15 cellular contexts compared by ENCODE assay signal in the genomic region with DNA sequence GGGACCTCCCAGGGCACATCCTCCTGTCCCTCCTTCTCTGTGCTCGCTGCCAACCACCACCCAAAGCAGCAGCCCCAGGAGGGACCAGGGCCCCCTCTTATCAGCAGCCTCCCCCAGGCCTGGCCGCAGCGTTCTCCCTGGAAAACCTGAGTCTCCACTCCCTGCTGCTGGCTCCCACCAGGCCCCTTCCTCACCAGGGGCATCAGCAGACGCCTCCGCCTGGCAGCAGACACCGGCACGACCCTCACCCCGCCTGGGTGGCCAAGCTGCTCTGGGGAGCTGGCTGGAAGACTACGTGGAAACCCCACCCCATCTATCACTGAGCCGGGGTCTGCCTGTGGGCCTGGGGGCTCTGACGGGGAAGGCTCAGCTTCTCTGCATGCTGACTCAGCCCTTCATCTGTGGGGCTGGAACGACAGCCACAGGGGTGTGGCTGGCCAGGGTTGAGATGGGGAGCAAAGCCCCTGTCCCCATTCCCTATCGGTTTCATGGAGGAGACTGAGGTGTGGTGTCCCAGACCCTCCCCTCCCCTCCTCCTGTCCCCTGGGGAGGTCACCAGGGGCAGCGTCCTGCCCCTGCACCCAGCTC. TPM values are rescaled to one million over a fixed set of nuclear protein-coding genes. Genes with fewer than 3 reads are reported as not detected.
DNase-seq lines count a peak whose midpoint lies in the region; ATAC-seq and TF ChIP-seq lines count a peak whose summit lies in the region.
"Had no signal": no experiment of that assay in that cellular context is flagged by ENCODE, and none has a peak within 500 bp of the region (broad histone marks: within the 10 kb centered on the region; RNA-seq: fewer than 3 reads in every experiment).

No MANE protein-coding gene starts in this region.

- H3K9me3 ChIP-seq in Caco-2, result no peaks in the 10 kb centered on the region
- peaks cover 2% of the 10 kb centered on the region; the same call in 1 of the 2 replicates for H3K9me3 ChIP-seq in IMR-90 (ENCODE audit: control insufficient read depth, insufficient read depth, low read length)
- H3K9me3 ChIP-seq: BE2C had no signal

- no peak overlapping the region for H3K4me3 Mint-ChIP-seq in Caco-2 (ENCODE audit: unreplicated experiment)
- H3K4me3 Mint-ChIP-seq in type B pancreatic cell, result no peak overlapping the region
- H3K4me3 Mint-ChIP-seq: CD14-positive monocyte; CD8-positive, alpha-beta T cell had no signal

- H3K4me3 ChIP-seq in Caco-2 (ENCODE audit: low read depth, low read length) (no peak overlapping the region), IMR-90 (ENCODE audit: insufficient read depth, low read depth, low read length) (no peak overlapping the region)
- H3K4me3 ChIP-seq: GM12878 had no signal

- intact Hi-C loops in Caco-2 (cut with micrococcal nuclease; ENCODE audit: unreplicated experiment), result no loop called here
- intact Hi-C loops in IMR-90 (cut with micrococcal nuclease), result no loop called here

- no peak overlapping the region for H4K8ac ChIP-seq in IMR-90 (ENCODE audit: low read depth in 2 of 2, low read length in 2 of 2)

- no peak overlapping the region for H2AFZ ChIP-seq in IMR-90 (replicated peaks; ENCODE audit: low read length, poor library complexity)

- no CpG with 5 or more reads among the region's 14 CpGs for WGBS in IMR-90 (ENCODE audit: extremely low coverage in 2 of 2, insufficient read length in 1 of 2), 2 experiments

- no peaks in the 10 kb centered on the region for H3K27me3 ChIP-seq in Caco-2 (replicated peaks; ENCODE audit: control insufficient read depth, insufficient read depth, low read length)
- H3K27me3 ChIP-seq in IMR-90 (ENCODE audit: control insufficient read depth, insufficient read depth, low read length), result peaks cover 28% of the 10 kb centered on the region; the same call in 1 of the 2 replicates
- H3K27me3 ChIP-seq: BE2C had no signal

- no peak overlapping the region for H3K4ac ChIP-seq in IMR-90 (ENCODE audit: low read depth, low read length)

- TF ChIP-seq RAD21 in IMR-90 (IDR thresholded peaks at IDR 0.05; ENCODE audit: low read length), result no peak

- no peak for DNase-seq in Caco-2
- DNase-seq in IMR-90, result no peak
- DNase-seq in type B pancreatic cell (ENCODE audit: extremely low spot score, unreplicated experiment), result no peak
- DNase-seq in stimulated activated CD4-positive, alpha-beta T cell treated with anti-CD3 and anti-CD28 coated beads, Interleukin-1b, Interleukin-23, amount 100 ng/mL, for 48 hours, result no peak
- DNase-seq: BE2C; CD8-positive, alpha-beta T cell; COR-L47; HCEC 1CT; Karpas-422 had no signal

- H3K27ac Mint-ChIP-seq in Caco-2 (ENCODE audit: unreplicated experiment) (peak overlapping the region; percentile 27), type B pancreatic cell (peak overlapping the region; percentile 25)
- H3K27ac Mint-ChIP-seq: CD14-positive monocyte; CD8-positive, alpha-beta T cell had no signal

- H3K4me1 Mint-ChIP-seq in Caco-2 (ENCODE audit: low read depth, unreplicated experiment), result peaks cover 21% of the 10 kb centered on the region
- H3K4me1 Mint-ChIP-seq in type B pancreatic cell (ENCODE audit: unreplicated experiment), result no peaks in the 10 kb centered on the region
- H3K4me1 Mint-ChIP-seq: CD14-positive monocyte had no signal

- H2AK9ac ChIP-seq in IMR-90 (replicated peaks; ENCODE audit: low read depth, low read length, poor library complexity), result no peak overlapping the region

- no peak overlapping the region for H2BK120ac ChIP-seq in IMR-90 (ENCODE audit: low read depth, low read length)

- H3K27me3 Mint-ChIP-seq in Caco-2 (ENCODE audit: insufficient read depth, unreplicated experiment), result no peaks in the 10 kb centered on the region
- peaks cover 3% of the 10 kb centered on the region for H3K27me3 Mint-ChIP-seq in type B pancreatic cell

- dilution Hi-C loops in IMR-90 (cut with HindIII; ENCODE audit: low sequenced_read_pairs, unreplicated experiment), result no loop called here

- POLR2A ChIA-PET in Caco-2 (lab: Charles Lee) (no interaction called here), IMR-90 (lab: Charles Lee; ENCODE audit: unreplicated experiment) (no interaction called here)

- no peak overlapping the region for H3K18ac ChIP-seq in IMR-90 (ENCODE audit: low read depth, low read length)

- no peak overlapping the region for H4K91ac ChIP-seq in IMR-90 (ENCODE audit: insufficient read depth, low read depth, low read length)

- no peak overlapping the region for H2BK15ac ChIP-seq in IMR-90 (ENCODE audit: low read depth, low read length)

- H3K36me3 Mint-ChIP-seq in Caco-2 (ENCODE audit: insufficient read depth, unreplicated experiment) (no peaks in the 10 kb centered on the region), type B pancreatic cell (no peaks in the 10 kb centered on the region)
- H3K36me3 Mint-ChIP-seq: CD14-positive monocyte; CD8-positive, alpha-beta T cell had no signal

- peaks cover 32% of the 10 kb centered on the region for H3K4me1 ChIP-seq in Caco-2
- no peaks in the 10 kb centered on the region for H3K4me1 ChIP-seq in IMR-90 (ENCODE audit: control insufficient read depth, insufficient read depth, low read length)

- no peak for TF ChIP-seq POLR2A in IMR-90 (IDR thresholded peaks at IDR 0.05; ENCODE audit: low read depth, low read length)

- H3K9me3 Mint-ChIP-seq in Caco-2 (ENCODE audit: unreplicated experiment) (no peaks in the 10 kb centered on the region), type B pancreatic cell (no peaks in the 10 kb centered on the region)
- H3K9me3 Mint-ChIP-seq: CD8-positive, alpha-beta T cell had no signal

- no peak overlapping the region for H3K23ac ChIP-seq in IMR-90 (ENCODE audit: low read depth, low read length)

- no peak overlapping the region for H3K27ac ChIP-seq in IMR-90 (ENCODE audit: insufficient read depth, low read length)

- no peak overlapping the region for H2BK20ac ChIP-seq in IMR-90 (ENCODE audit: low read depth, low read length)

- no peak overlapping the region for H4K5ac ChIP-seq in IMR-90 (ENCODE audit: low read depth, low read length)

- no peaks in the 10 kb centered on the region for H3K79me1 ChIP-seq in IMR-90 (ENCODE audit: low read depth in 1 of 2, low read length in 2 of 2)

- in situ Hi-C loops in IMR-90 (cut with MboI; ENCODE audit: low sequenced_read_pairs), result no loop called here

- BruUV-seq in Caco-2 (replicated peaks; lab: Mats Ljungman, UMichigan) (no TSS peak), IMR-90 (replicated peaks; lab: Mats Ljungman, UMichigan) (no TSS peak)

- TF ChIP-seq CTCF in Caco-2 (IDR thresholded peaks at IDR 0.05; ENCODE audit: insufficient read depth in 1 of 2, low read depth in 1 of 2, low read length in 1 of 2, severe bottlenecking in 1 of 2, unreplicated experiment in 1 of 2) (no peak), IMR-90 (conservative IDR thresholded peaks at IDR 0.05; ENCODE audit: low read depth, low read length) (no peak), type B pancreatic cell (conservative IDR thresholded peaks at IDR 0.05) (no peak)

- H2BK5ac ChIP-seq in IMR-90 (ENCODE audit: low read depth, low read length, poor library complexity, severe bottlenecking), result no peak overlapping the region

- no peaks in the 10 kb centered on the region for H3K9me1 ChIP-seq in IMR-90 (ENCODE audit: insufficient read depth, low read length)

- H3K14ac ChIP-seq in IMR-90 (replicated peaks; ENCODE audit: low read depth, low read length), result no peak overlapping the region

- no peak overlapping the region for H3K4me2 ChIP-seq in IMR-90 (ENCODE audit: low read depth, low read length)

- no peak overlapping the region for H3K9ac ChIP-seq in IMR-90 (ENCODE audit: low read depth, low read length)

- no peak overlapping the region for H3K56ac ChIP-seq in IMR-90 (ENCODE audit: extremely low read depth, insufficient read depth, low read length)

- ATAC-seq in IMR-90 (ENCODE audit: low read depth) (no peak), HG03280 (IDR thresholded peaks at IDR 0.05; ENCODE audit: unreplicated experiment) (no peak)
- ATAC-seq: CD8-positive, alpha-beta T cell; GM12878 had no signal

- CTCF ChIA-PET in Caco-2 (lab: Charles Lee) (interaction anchor here (0.6 to 1.1 kb wide), 3 partner anchors 25 to 170 kb away, joined by 3 read pairs; no protein-coding TSS in a partner anchor), IMR-90 (lab: Yijun Ruan, JAX) (no interaction called here)

- H3K36me3 ChIP-seq in Caco-2 (ENCODE audit: control insufficient read depth, insufficient read depth, low read length), result no peaks in the 10 kb centered on the region
- no peaks in the 10 kb centered on the region for H3K36me3 ChIP-seq in IMR-90 (ENCODE audit: control insufficient read depth, insufficient read depth, low read length)
- H3K36me3 ChIP-seq: BE2C had no signal

- no peak overlapping the region for H2AK5ac ChIP-seq in IMR-90 (ENCODE audit: low read depth, low read length)

- H4K20me1 ChIP-seq in IMR-90 (ENCODE audit: insufficient read depth, low read length), result no peaks in the 10 kb centered on the region

TF ChIP-seq in IMR-90, 13 proteins besides CTCF, POLR2A, EP300 and RAD21 (continues in another document):
- TF ChIP-seq MXI1 (IDR thresholded peaks at IDR 0.05; ENCODE audit: borderline replicate concordance, low read depth, low read length) (no peak), FOS (IDR thresholded peaks at IDR 0.05; ENCODE audit: low read depth, low read length) (no peak), MAZ (IDR thresholded peaks at IDR 0.05; ENCODE audit: borderline replicate concordance, low read depth, low read length) (no peak)

RNA-seq across cellular contexts. Expression of a gene that starts 19.2 kb away (rescaled TPM):
- total RNA-seq in Caco-2 (2022) (39.2 and 40.5 TPM in 2 replicates), IMR-90 (2012; rRNA removed) (not detected in 2 replicates), type B pancreatic cell (ENCODE audit: low replicate concordance) (7.3 and 17.9 TPM in 2 replicates)
- polyA plus RNA-seq in IMR-90 (2012; rRNA removed), result not detected in 2 replicates
- polyA plus RNA-seq in IMR-90 (2012; cell fraction: cytosol; rRNA removed), result not detected in 2 replicates
- polyA plus RNA-seq in IMR-90 (2012; cell fraction: nucleus; rRNA removed; ENCODE audit: low replicate concordance), result not detected in 2 replicates
- total RNA-seq: CD8-positive, alpha-beta T cell; Daoy; GM12878; H4 had no signal
- polyA plus RNA-seq: AG04450, CD14-positive monocyte, GM12878 had no signal

RNA-seq across cellular contexts. Expression of a gene that starts 29.3 kb away (rescaled TPM):
- total RNA-seq in Caco-2 (2022), result 0.12 and 0.25 TPM in 2 replicates
- not detected in 2 replicates for total RNA-seq in IMR-90 (2012; rRNA removed)
- polyA plus RNA-seq in IMR-90 (2012; rRNA removed), result not detected in 2 replicates
- not detected in 2 replicates for polyA plus RNA-seq in IMR-90 (2012; cell fraction: cytosol; rRNA removed)
- not detected in 2 replicates for polyA plus RNA-seq in IMR-90 (2012; cell fraction: nucleus; rRNA removed; ENCODE audit: low replicate concordance)
- 10.8 and 12.8 TPM in 2 replicates for total RNA-seq in type B pancreatic cell (ENCODE audit: low replicate concordance)
- total RNA-seq: CD8-positive, alpha-beta T cell; Daoy; GM12878 had no signal
- polyA plus RNA-seq: AG04450, CD14-positive monocyte, GM12878 had no signal

RNA-seq across cellular contexts. Expression of a gene that starts 39.4 kb away (rescaled TPM):
- 30.7 and 36.4 TPM in 2 replicates for total RNA-seq in Caco-2 (2022)
- 1.1 and 1.4 TPM in 2 replicates for total RNA-seq in IMR-90 (2012; rRNA removed)
- polyA plus RNA-seq in IMR-90 (2012; rRNA removed), result 5.1 TPM in 2 replicates
- 3.6 and 4.4 TPM in 2 replicates for polyA plus RNA-seq in IMR-90 (2012; cell fraction: cytosol; rRNA removed)
- polyA plus RNA-seq in IMR-90 (2012; cell fraction: nucleus; rRNA removed; ENCODE audit: low replicate concordance), result 6.7 and 6.8 TPM in 2 replicates
- total RNA-seq in type B pancreatic cell (ENCODE audit: low replicate concordance), result 11.7 and 18.4 TPM in 2 replicates

RNA-seq across cellular contexts. Expression of a gene that starts 59.6 kb away (rescaled TPM):
- 4,496 and 4,723 TPM in 2 replicates for total RNA-seq in Caco-2 (2022)
- 2,710 and 3,846 TPM in 2 replicates for total RNA-seq in IMR-90 (2012; rRNA removed)
- polyA plus RNA-seq in IMR-90 (2012; rRNA removed), result 4,298 and 4,766 TPM in 2 replicates
- 31,826 and 47,741 TPM in 2 replicates for polyA plus RNA-seq in IMR-90 (2012; cell fraction: cytosol; rRNA removed)
- 3,277 and 3,813 TPM in 2 replicates for polyA plus RNA-seq in IMR-90 (2012; cell fraction: nucleus; rRNA removed; ENCODE audit: low replicate concordance)
- 1,432 and 1,737 TPM in 2 replicates for total RNA-seq in type B pancreatic cell (ENCODE audit: low replicate concordance)
